9 cellular contexts compared by ENCODE assay signal in the genomic region with DNA sequence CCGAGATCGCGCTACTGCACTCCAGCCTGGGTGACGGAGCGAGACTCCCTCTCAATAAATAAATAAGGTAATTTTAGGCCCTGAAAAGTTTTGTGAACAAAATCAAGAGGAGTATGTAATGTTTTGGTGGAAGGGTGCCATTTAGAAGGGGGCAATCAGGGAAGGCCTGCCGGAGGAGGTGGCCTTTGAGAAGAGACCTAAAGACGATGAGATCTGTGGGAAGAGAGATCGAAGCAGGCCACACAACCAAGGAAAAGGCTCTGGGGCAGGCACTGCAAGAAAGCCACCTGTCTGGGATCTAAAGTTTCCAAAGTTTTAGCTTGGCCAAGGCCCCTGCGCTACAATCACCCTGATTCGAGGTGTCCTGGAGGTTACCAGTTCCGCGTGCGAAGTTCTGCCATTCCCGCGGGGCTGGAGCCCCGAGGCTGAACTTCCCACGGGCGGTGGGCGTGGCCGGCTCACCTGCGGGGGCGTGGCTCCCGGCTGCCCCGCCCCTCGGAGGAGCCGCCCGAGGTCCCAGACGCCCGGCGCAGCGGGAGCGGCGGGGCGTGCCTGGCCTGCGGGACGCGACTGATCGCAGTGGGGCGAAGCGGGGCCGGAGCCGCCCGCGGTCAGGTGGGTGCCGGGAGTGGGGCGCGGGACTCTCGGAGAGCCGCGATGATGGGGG. TPM values are rescaled to one million over a fixed set of nuclear protein-coding genes. Genes with fewer than 3 reads are reported as not detected.
A peak's percentile ranks its signal among the peaks of the same experiment; 100 is the strongest.
DNase-seq lines count a peak whose midpoint lies in the region; ATAC-seq, FAIRE-seq and TF ChIP-seq lines count a peak whose summit lies in the region.
"Had no signal": no experiment of that assay in that cellular context is flagged by ENCODE, and none has a peak within 500 bp of the region (broad histone marks: within the 10 kb centered on the region; RNA-seq: fewer than 3 reads in every experiment).

A gene (plus strand): TSS at position 519 of the 667 bp plus-strand sequence. CDS start 4,792 bp downstream, outside the sequence.

- ATAC-seq in activated B cell treated with CpG ODN at 0.5 μM for 24 hours (ENCODE audit: low read depth) = peak; percentile 60
- no peak for ATAC-seq in GM18511 (IDR thresholded peaks at IDR 0.05; ENCODE audit: unreplicated experiment)

- H2BK15ac ChIP-seq in H1 (ENCODE audit: low read length) = peak within 1 kb of the TSS; percentile 34; the same call in 1 of the 2 replicates

- H3K4me2 ChIP-seq in H1 (ENCODE audit: insufficient read depth in 1 of 2, low read depth in 2 of 2, low read length in 2 of 2) (peak within 1 kb of the TSS; percentile 76 to 77), Karpas-422 (ENCODE audit: low read depth, low read length, poor library complexity, severe bottlenecking) (no peak within 1 kb of the TSS)

- intact Hi-C loops in activated B cell treated with CpG ODN at 0.5 μM for 24 hours (cut with micrococcal nuclease) = no loop called here

- peaks cover 17% of the 10 kb centered on the region for H3K27me3 Mint-ChIP-seq in activated B cell treated with CpG ODN at 0.5 μM for 24 hours

- WGBS in H1 (ENCODE audit: extremely low coverage in 1 of 2, insufficient coverage in 1 of 2, insufficient read length in 1 of 2, insufficient replicate concordance in 2 of 2, low coverage in 1 of 2, low lambda C conversion rate in 2 of 2, missing lambda C conversion rate in 1 of 2), 2 experiments = 18% methylated on average over 45 of the region's 50 CpGs; no CpG with 5 or more reads in 1 of the 2 experiments

- peak within 1 kb of the TSS; percentile 28 to 70 (median 36) for H3K4me3 ChIP-seq in H1 (ENCODE audit: extremely low read depth in 1 of 4, insufficient read depth in 2 of 4, low read depth in 3 of 4, low read length in 4 of 4)
- H3K4me3 ChIP-seq in neutrophil (ENCODE audit: low read depth in 1 of 2, low read length in 1 of 2) = peak within 1 kb of the TSS; percentile 16 to 21
- no peak within 1 kb of the TSS for H3K4me3 ChIP-seq in Karpas-422 (ENCODE audit: low read length)

- H2BK12ac ChIP-seq in H1 (ENCODE audit: low read depth, low read length) = peak within 1 kb of the TSS; percentile 83; the same call in 1 of the 2 replicates

- H3K79me2 ChIP-seq in H1 (ENCODE audit: control insufficient read depth in 1 of 2, insufficient read depth in 2 of 2, low read length in 2 of 2) (no peaks in the 10 kb centered on the region), Karpas-422 (ENCODE audit: low read length) (no peaks in the 10 kb centered on the region)

- peak within 1 kb of the TSS; percentile 20; the same call in 1 of the 2 replicates for H2BK5ac ChIP-seq in H1 (ENCODE audit: low read depth, low read length)

- no peak for FAIRE-seq in H1 (lab: Jason Lieb, UNC)

- H3K27ac ChIP-seq in H1 (ENCODE audit: low read depth, low read length) (no peak within 1 kb of the TSS), neutrophil (no peak within 1 kb of the TSS), Karpas-422 (ENCODE audit: low read length) (no peak within 1 kb of the TSS)

- H3K79me1 ChIP-seq in H1 (ENCODE audit: low read depth, low read length) = no peaks in the 10 kb centered on the region

- peaks cover 7% of the 10 kb centered on the region for H3K4me1 Mint-ChIP-seq in activated B cell treated with CpG ODN at 0.5 μM for 24 hours

- H3K36me3 Mint-ChIP-seq in activated B cell treated with CpG ODN at 0.5 μM for 24 hours (ENCODE audit: low read depth) = no peaks in the 10 kb centered on the region

- no peak within 1 kb of the TSS for H3K56ac ChIP-seq in H1 (replicated peaks; ENCODE audit: insufficient read length, low read depth, low read length)

- peak within 1 kb of the TSS; percentile 53 for H3K4me3 Mint-ChIP-seq in activated B cell treated with CpG ODN at 0.5 μM for 24 hours

- H4K20me1 ChIP-seq in H1 (replicated peaks in 1 of 2; ENCODE audit: control insufficient read depth in 1 of 2, insufficient read depth in 2 of 2, low read length in 2 of 2) (peaks cover 3 to 13% of the 10 kb centered on the region in 2 experiments), Karpas-422 (ENCODE audit: insufficient read depth, low read depth, low read length) (no peaks in the 10 kb centered on the region)

- H3K23me2 ChIP-seq in H1 (ENCODE audit: low read depth, low read length) = peaks cover 6% of the 10 kb centered on the region; the same call in 1 of the 2 replicates

- H3K4me1 ChIP-seq in H1 (replicated peaks in 1 of 4; ENCODE audit: control insufficient read depth in 3 of 4, insufficient read depth in 4 of 4, low read length in 3 of 4) (peaks cover 0 to 3% (median 0%) of the 10 kb centered on the region in 4 experiments; a peak in 4 of 7 replicates), neutrophil (ENCODE audit: control insufficient read depth in 1 of 2, insufficient read depth in 1 of 2, low read depth in 1 of 2, low read length in 1 of 2) (peaks cover 0 to 12% of the 10 kb centered on the region in 2 experiments), Karpas-422 (ENCODE audit: low read length) (peaks cover 2% of the 10 kb centered on the region; the same call in 1 of the 2 replicates)

- POLR2A ChIA-PET in activated B cell treated with CpG ODN at 0.5 μM for 24 hours (lab: Charles Lee) = no interaction called here
- POLR2A ChIA-PET in H1 (lab: Charles Lee; ENCODE audit: partially characterized antibody) = interaction anchor here (1.4 kb wide), 1 partner anchor 248 kb away, joined by 4 read pairs; a partner anchor contains a TSS

- H3K9ac ChIP-seq in H1 (replicated peaks in 1 of 4; ENCODE audit: extremely low read depth in 1 of 4, low read depth in 3 of 4, low read length in 3 of 4) = peak within 1 kb of the TSS in 1 of 4 experiments; percentile 10; a peak in 1 of 7 replicates
- no peak within 1 kb of the TSS for H3K9ac ChIP-seq in Karpas-422 (ENCODE audit: low read length)

- 0 out of 2 replicates have a peak within 1 kb of the TSS, but pooled peaks have one; percentile 1 for H2AFZ ChIP-seq in H1 (ENCODE audit: low read length)
- no peak within 1 kb of the TSS for H2AFZ ChIP-seq in Karpas-422 (ENCODE audit: low read length)

- no peak for TF ChIP-seq EP300 in H1 (IDR thresholded peaks at IDR 0.05; ENCODE audit: borderline replicate concordance in 1 of 2, low read depth in 2 of 2, low read length in 2 of 2)

- H2BK20ac ChIP-seq in H1 (ENCODE audit: low read length) = no peak within 1 kb of the TSS

- no peak within 1 kb of the TSS for H4K5ac ChIP-seq in H1 (ENCODE audit: insufficient read length, low read depth, low read length)

- H3K36me3 ChIP-seq in H1 (ENCODE audit: control insufficient read depth in 2 of 4, insufficient read depth in 4 of 4, low read length in 3 of 4) = no peaks in the 10 kb centered on the region
- H3K36me3 ChIP-seq in neutrophil = no peaks in the 10 kb centered on the region
- no peaks in the 10 kb centered on the region for H3K36me3 ChIP-seq in Karpas-422 (ENCODE audit: insufficient read depth, low read length)

- H2AK5ac ChIP-seq in H1 (ENCODE audit: low read depth, low read length) = 0 out of 2 replicates have a peak within 1 kb of the TSS, but pooled peaks have one; percentile 56

- no peak within 1 kb of the TSS for H3K27ac Mint-ChIP-seq in activated B cell treated with CpG ODN at 0.5 μM for 24 hours

- DNase-seq in DMS53 (lab: John Stamatoyannopoulos, UW) (peak; percentile 68), DMS53 treated with DMSO at 0.1 percent for 48 hours (lab: John Stamatoyannopoulos, UW; ENCODE audit: unreplicated experiment) (no peak), activated B cell treated with CpG ODN at 0.5 μM for 24 hours (peak; percentile 44), H1 (ENCODE audit: low read depth in 1 of 2, low spot score in 2 of 2) (peak in 1 of 2 experiments; percentile 90), NAMALWA (ENCODE audit: low spot score) (no peak), Karpas-422 (no peak)

- no peak within 1 kb of the TSS; the same call in 1 of the 2 replicates for H4K8ac ChIP-seq in H1 (ENCODE audit: extremely low read depth, insufficient read depth, low read length)

- H3K9me2 ChIP-seq in Karpas-422 (replicated peaks; ENCODE audit: insufficient read depth, low read length) = no peaks in the 10 kb centered on the region

- peak within 1 kb of the TSS; percentile 40 for H4K91ac ChIP-seq in H1 (replicated peaks; ENCODE audit: insufficient read length, low read length)

- CTCF ChIA-PET in activated B cell treated with CpG ODN at 0.5 μM for 24 hours (lab: Charles Lee) (no interaction called here), H1 (lab: Charles Lee; ENCODE audit: partially characterized antibody) (interaction anchor here (1.1 to 7.3 kb wide), 3 partner anchors 62 to 138 kb away, joined by 3 to 60 read pairs (median 13); no protein-coding TSS in a partner anchor)

- TF ChIP-seq RAD21 in H1 (IDR thresholded peaks at IDR 0.05 in 1 of 2, conservative IDR thresholded peaks at IDR 0.05 in 1 of 2; ENCODE audit: low read depth in 2 of 2, low read length in 2 of 2) = no peak

- no peak within 1 kb of the TSS for H2BK120ac ChIP-seq in H1 (replicated peaks; ENCODE audit: low read depth, low read length)

- H3K9me3 Mint-ChIP-seq in activated B cell treated with CpG ODN at 0.5 μM for 24 hours = no peaks in the 10 kb centered on the region

- H3K9me3 ChIP-seq in H1 (ENCODE audit: insufficient read depth in 2 of 2, low read depth in 1 of 2, low read length in 1 of 2) (no peaks in the 10 kb centered on the region), neutrophil (no peaks in the 10 kb centered on the region), Karpas-422 (ENCODE audit: low read length) (no peaks in the 10 kb centered on the region)

- H3K4ac ChIP-seq in H1 (replicated peaks; ENCODE audit: insufficient read length, low read depth, low read length) = peak within 1 kb of the TSS; percentile 78

- H3K27me3 ChIP-seq in H1 (replicated peaks in 1 of 4; ENCODE audit: control insufficient read depth in 3 of 4, extremely low read depth in 1 of 4, insufficient read depth in 3 of 4, low read length in 3 of 4) (peaks cover 4 to 16% (median 13%) of the 10 kb centered on the region in 4 experiments; a peak in 6 of 7 replicates), neutrophil (peaks cover 69% of the 10 kb centered on the region), Karpas-422 (ENCODE audit: low read length) (no peaks in the 10 kb centered on the region)

- TF ChIP-seq POLR2A in H1 (IDR thresholded peaks at IDR 0.05; ENCODE audit: control extremely low read depth in 1 of 2, low read depth in 2 of 2, low read length in 2 of 2) = no peak

- TF ChIP-seq CTCF in activated B cell treated with CpG ODN at 0.5 μM for 24 hours (IDR thresholded peaks at IDR 0.05) = no peak
- no peak for TF ChIP-seq CTCF in H1 (IDR thresholded peaks at IDR 0.05; ENCODE audit: control extremely low read depth in 1 of 3, insufficient read depth in 1 of 3, low read depth in 1 of 3, low read length in 3 of 3)
- no peak for TF ChIP-seq CTCF in neutrophil (IDR thresholded peaks at IDR 0.05)

- no peak within 1 kb of the TSS for H3K14ac ChIP-seq in H1 (ENCODE audit: insufficient read length)

- no peak within 1 kb of the TSS for H3K23ac ChIP-seq in H1 (ENCODE audit: insufficient read length)

- H3K18ac ChIP-seq in H1 (ENCODE audit: extremely low read depth, low read length) = no peak within 1 kb of the TSS

RNA-seq across cellular contexts. Expression of the gene that starts here (rescaled TPM):
- total RNA-seq in activated B cell treated with CpG ODN at 0.5 μM for 24 hours = not detected in 2 replicates
- total RNA-seq in H1 (2021; fragmentation: NEBNext Ultra II Directional; extraction: Animal tissue kit (Norgen Biotek cat#: 25700)) = 2.8 and 3.2 TPM in 2 replicates
- 1.3 and 2.4 TPM in 2 replicates for polyA plus RNA-seq in H1 (2011; rRNA removed)
- polyA plus RNA-seq in H1 (2011; cell fraction: cytosol; rRNA removed) = 2.7 TPM
- polyA plus RNA-seq in H1 (2011; cell fraction: nucleus; rRNA removed) = 3.0 TPM
- polyA plus RNA-seq in H1 (2012, experiment 1 of 2) = 0.50 to 1.9 TPM (median 1.8 TPM) in 4 replicates
- 2.0 TPM for polyA plus RNA-seq in H1 (2012, experiment 2 of 2)
- polyA plus RNA-seq in H1 (2013, experiment 1 of 2) = 3.0 TPM
- 2.4 TPM for polyA plus RNA-seq in H1 (2013, experiment 2 of 2)
- 0.41 and 0.50 TPM in 2 replicates for polyA minus RNA-seq in H1 (2011; rRNA and poly(A)+ RNA removed)
- polyA minus RNA-seq in H1 (2011; cell fraction: cytosol; rRNA and poly(A)+ RNA removed) = 1.0 TPM
- polyA minus RNA-seq in H1 (2011; cell fraction: nucleus; rRNA and poly(A)+ RNA removed) = 1.00 TPM
- total RNA-seq in Karpas-422 (2014; rRNA removed; shearing (Covaris generic); ENCODE audit: low replicate concordance) = not detected in 2 replicates
- total RNA-seq: myocyte had no signal

Comparison
In these comparisons a context has a peak if more than half of its experiments do, and no peak if none do; other contexts are left out.
1. Peak in DNase-seq and ATAC-seq in activated B cell treated with CpG ODN at 0.5 μM for 24 hours; RNA of the gene not detected or under 1 TPM.